In genomic region chr2:164917296-164917903, GRCh38 we compare ENCODE assay signal across 8 cellular contexts. TPM values are rescaled to one million over a fixed set of nuclear protein-coding genes. Genes with fewer than 3 reads are reported as not detected.
DNase-seq lines count a peak whose midpoint lies in the region; ATAC-seq, FAIRE-seq and TF ChIP-seq lines count a peak whose summit lies in the region.

No MANE protein-coding gene starts in this region.

- in situ Hi-C loops in GM12878 (cut with MboI): no loop called here

- no peak overlapping the region for H3K27ac ChIP-seq in GM12878 (ENCODE audit: control insufficient read depth, insufficient read depth)
- no peak overlapping the region for H3K27ac ChIP-seq in left lung
- no peak overlapping the region for H3K27ac ChIP-seq in naive thymus-derived CD4-positive, alpha-beta T cell (ENCODE audit: low read depth, low read length)

- H3K9me3 ChIP-seq in GM12878 (replicated peaks; ENCODE audit: control insufficient read depth, insufficient read depth, low read length) (no peaks in the 10 kb centered on the region), left lung (no peaks in the 10 kb centered on the region)
- H3K9me3 ChIP-seq in naive thymus-derived CD4-positive, alpha-beta T cell (ENCODE audit: control insufficient read depth in 2 of 3, low read length in 3 of 3): no peaks in the 10 kb centered on the region

- TF ChIP-seq CTCF in GM12878 (IDR thresholded peaks at IDR 0.05 in 2 of 3, conservative IDR thresholded peaks at IDR 0.05 in 1 of 3; ENCODE audit: control insufficient read depth in 2 of 3, extremely low read depth in 1 of 3, insufficient read depth in 1 of 3, low read depth in 3 of 3, low read length in 3 of 3) (peak in 2 of 3 experiments; percentile 7 to 13; a peak in 3 of 6 replicates), left lung (IDR thresholded peaks at IDR 0.05) (peak; percentile 15 to 47)

- no peak for TF ChIP-seq EP300 in GM12878 (IDR thresholded peaks at IDR 0.05; ENCODE audit: borderline replicate concordance in 1 of 2, control insufficient read depth in 1 of 2, low read depth in 2 of 2, low read length in 2 of 2)

- H3K27me3 ChIP-seq in GM12878 (replicated peaks in 1 of 2; ENCODE audit: control insufficient read depth in 2 of 2, insufficient read depth in 2 of 2, low read length in 1 of 2): no peaks in the 10 kb centered on the region
- no peaks in the 10 kb centered on the region for H3K27me3 ChIP-seq in left lung
- H3K27me3 ChIP-seq in naive thymus-derived CD4-positive, alpha-beta T cell (ENCODE audit: control insufficient read depth in 2 of 2, insufficient read depth in 2 of 2, low read length in 2 of 2): no peaks in the 10 kb centered on the region

- 13% methylated on average over 3 of the region's 3 CpGs for WGBS in GM12878 (ENCODE audit: insufficient coverage, insufficient replicate concordance, low lambda C conversion rate, missing lambda C conversion rate)

- peaks cover 0 to 2% (median 0%) of the 10 kb centered on the region in 11 donors for H3K9me3 Mint-ChIP-seq in naive thymus-derived CD4-positive, alpha-beta T cell

- no TSS peak for BruUV-seq in GM12878 (replicated peaks; lab: Mats Ljungman, UMichigan)

- no peak for TF ChIP-seq POLR2A in GM12878 (IDR thresholded peaks at IDR 0.05; ENCODE audit: low read depth, low read length)

- H3K9ac ChIP-seq in GM12878 (ENCODE audit: control insufficient read depth, insufficient read depth, low read length): no peak overlapping the region

- POLR2A ChIA-PET in GM12878 (lab: Charles Lee): no interaction called here
- POLR2A ChIA-PET in naive thymus-derived CD4-positive, alpha-beta T cell (lab: Charles Lee): no interaction called here

- H3K4me1 Mint-ChIP-seq in naive thymus-derived CD4-positive, alpha-beta T cell: no peaks in the 10 kb centered on the region

- H3K27ac Mint-ChIP-seq in naive thymus-derived CD4-positive, alpha-beta T cell: no peak overlapping the region

- no peaks in the 10 kb centered on the region for H3K4me1 ChIP-seq in GM12878 (ENCODE audit: control insufficient read depth, insufficient read depth, low read length)
- peaks cover 0 to 14% of the 10 kb centered on the region in 2 donors for H3K4me1 ChIP-seq in left lung
- H3K4me1 ChIP-seq in naive thymus-derived CD4-positive, alpha-beta T cell (ENCODE audit: control insufficient read depth in 2 of 2, insufficient read depth in 2 of 2, low read length in 2 of 2): no peaks in the 10 kb centered on the region

- ATAC-seq in GM12878 (no peak), left lung (peak; percentile 71), HG03095 (IDR thresholded peaks at IDR 0.05; ENCODE audit: unreplicated experiment) (no peak)
- ATAC-seq in naive thymus-derived CD4-positive, alpha-beta T cell: no peak

- no peaks in the 10 kb centered on the region for H3K36me3 Mint-ChIP-seq in naive thymus-derived CD4-positive, alpha-beta T cell

- CTCF ChIA-PET in GM12878 (lab: Yijun Ruan, JAX): no interaction called here
- CTCF ChIA-PET in naive thymus-derived CD4-positive, alpha-beta T cell (lab: Charles Lee): no interaction called here

- DNase-seq in Ammon's horn (ENCODE audit: low spot score) (peak; percentile 37), NCI-H146 (lab: John Stamatoyannopoulos, UW) (peak; percentile 54), GM12878 (ENCODE audit: low read depth, low spot score) (no peak), left lung (peak in 1 of 2 donors; percentile 41), hepatic stellate cell (ENCODE audit: low spot score) (no peak)
- DNase-seq in naive thymus-derived CD4-positive, alpha-beta T cell: no peak
- no peak for DNase-seq in stimulated activated CD4-positive, alpha-beta T cell treated with anti-CD3 and anti-CD28 coated beads, Interleukin-12 subunit alpha, Interleukin-12 subunit beta, amount 100 ng/mL, for 4 hours

- no peak overlapping the region for H2AFZ ChIP-seq in GM12878 (ENCODE audit: control insufficient read depth, low read depth, low read length)

- H3K36me3 ChIP-seq in GM12878 (ENCODE audit: control insufficient read depth in 2 of 2, insufficient read depth in 2 of 2, low read length in 1 of 2) (no peaks in the 10 kb centered on the region), left lung (no peaks in the 10 kb centered on the region)
- no peaks in the 10 kb centered on the region for H3K36me3 ChIP-seq in naive thymus-derived CD4-positive, alpha-beta T cell (ENCODE audit: control insufficient read depth in 2 of 3, insufficient read depth in 3 of 3, low read length in 3 of 3)

- FAIRE-seq in GM12878 (lab: Jason Lieb, UNC): no peak

- H3K79me2 ChIP-seq in GM12878 (ENCODE audit: control insufficient read depth, insufficient read depth, low read length): no peaks in the 10 kb centered on the region

- RAD21 ChIA-PET in GM12878 (lab: Charles Lee; ENCODE audit: unreplicated experiment): no interaction called here

- no peaks in the 10 kb centered on the region for H4K20me1 ChIP-seq in GM12878 (ENCODE audit: control insufficient read depth, insufficient read depth)

- H3K4me2 ChIP-seq in GM12878 (ENCODE audit: control insufficient read depth, insufficient read depth): no peak overlapping the region

- peaks cover 0 to 10% (median 0%) of the 10 kb centered on the region in 5 donors for H3K27me3 Mint-ChIP-seq in naive thymus-derived CD4-positive, alpha-beta T cell

- H3K4me3 ChIP-seq in GM12878 (no peak overlapping the region), left lung (no peak overlapping the region)
- no peak overlapping the region for H3K4me3 ChIP-seq in naive thymus-derived CD4-positive, alpha-beta T cell (ENCODE audit: low read length)

- SMC1A ChIA-PET in GM12878 (lab: Charles Lee; ENCODE audit: uncharacterized antibody, unreplicated experiment): no interaction called here

- TF ChIP-seq RAD21 in GM12878 (IDR thresholded peaks at IDR 0.05; ENCODE audit: insufficient read depth, low read depth, low read length): no peak

- H3K4me3 Mint-ChIP-seq in naive thymus-derived CD4-positive, alpha-beta T cell: no peak overlapping the region

- intact Hi-C loops in GM12878 (cut with micrococcal nuclease; ENCODE audit: unreplicated experiment) (no loop called here), left lung (cut with DNase I) (loop anchor here in 1 of 2 donors (10.0 kb wide), 1 partner anchor 183 kb away; no protein-coding TSS in a partner anchor)
- intact Hi-C loops in naive thymus-derived CD4-positive, alpha-beta T cell (cut with micrococcal nuclease): no loop called here

TF ChIP-seq in GM12878, 131 proteins besides CTCF, POLR2A, EP300 and RAD21 (continues in another document):
- TF ChIP-seq KDM1A (IDR thresholded peaks at IDR 0.05; ENCODE audit: borderline replicate concordance): no peak
- no peak for TF ChIP-seq ATF3 (IDR thresholded peaks at IDR 0.05; ENCODE audit: borderline replicate concordance, extremely low read depth, low read depth, low read length)
- TF ChIP-seq E4F1 (IDR thresholded peaks at IDR 0.05; ENCODE audit: borderline replicate concordance, partially characterized antibody): no peak
- no peak for TF ChIP-seq SP1 (IDR thresholded peaks at IDR 0.05; ENCODE audit: low read depth, low read length)
- TF ChIP-seq RBBP5 (conservative IDR thresholded peaks at IDR 0.05): no peak
- no peak for TF ChIP-seq CEBPB (IDR thresholded peaks at IDR 0.05; ENCODE audit: borderline replicate concordance in 1 of 2, low read depth in 2 of 2, low read length in 2 of 2)
- no peak for TF ChIP-seq BMI1 (IDR thresholded peaks at IDR 0.05; ENCODE audit: borderline replicate concordance)
- no peak for TF ChIP-seq MYB (IDR thresholded peaks at IDR 0.05; ENCODE audit: borderline replicate concordance, low read depth, low read length)
- no peak for TF ChIP-seq ZZZ3 (IDR thresholded peaks at IDR 0.05; ENCODE audit: control insufficient read depth, insufficient read length, low read depth)

RNA-seq across cellular contexts. Expression of gene SLC38A11, which starts 37.9 kb away (rescaled TPM):
- not detected in 2 replicates for total RNA-seq in GM12878 (2013; cell fraction: nucleolus; rRNA removed)
- total RNA-seq in GM12878 (2014; rRNA removed) (not detected in 2 replicates), GM12878 (2014; rRNA removed; fragmentation: Illumina TruSeq; extraction: Trizol) (not detected in 2 replicates), GM12878 (2021) (not detected in 2 replicates), left lung (under 1 TPM; 0.29 to 0.63 TPM)
- not detected for polyA plus RNA-seq in GM12878 (2011; ENCODE audit: low read depth)
- polyA plus RNA-seq in GM12878 (2011; rRNA removed) (not detected in 2 replicates), GM12878 (2014; fragmentation: Illumina TruSeq; extraction: Trizol) (not detected in 2 replicates), GM12878 (2014; fragmentation: Nextera tagmentation; extraction: Ambion mirVana) (not detected), GM12878 (2014; rRNA removed) (not detected in 2 replicates), GM12878 (2016; fragmentation: Nextera tagmentation; extraction: Ambion mirVana) (not detected)
- not detected in 2 replicates for polyA plus RNA-seq in GM12878 (2011; cell fraction: cytosol; rRNA removed)
- polyA plus RNA-seq in GM12878 (2011; cell fraction: nucleus; rRNA removed): not detected in 2 replicates
- polyA plus RNA-seq in GM12878 (2012): not detected in 2 replicates
- not detected in 2 replicates for polyA minus RNA-seq in GM12878 (2011; rRNA and poly(A)+ RNA removed)
- polyA minus RNA-seq in GM12878 (2011; cell fraction: cytosol; rRNA and poly(A)+ RNA removed): not detected in 2 replicates
- polyA minus RNA-seq in GM12878 (2011; cell fraction: nucleus; rRNA and poly(A)+ RNA removed): not detected in 2 replicates
- total RNA-seq in naive thymus-derived CD4-positive, alpha-beta T cell: under 1 TPM in 1 of 5 experiments, not detected in 4; 0.49 TPM
- polyA plus RNA-seq in naive thymus-derived CD4-positive, alpha-beta T cell: not detected

Comparison
In these comparisons a context has a peak if more than half of its experiments do, and no peak if none do; other contexts are left out.
1. DNase-seq: peak in Ammon's horn (single experiment) and NCI-H146 (single experiment); none in GM12878 (single experiment), naive thymus-derived CD4-positive, alpha-beta T cell (0 of 9), hepatic stellate cell (single experiment) and stimulated activated CD4-positive, alpha-beta T cell treated with anti-CD3 and anti-CD28 coated beads, Interleukin-12 subunit alpha, Interleukin-12 subunit beta, amount 100 ng/mL, for 4 hours (single experiment).